In the genomic region with DNA sequence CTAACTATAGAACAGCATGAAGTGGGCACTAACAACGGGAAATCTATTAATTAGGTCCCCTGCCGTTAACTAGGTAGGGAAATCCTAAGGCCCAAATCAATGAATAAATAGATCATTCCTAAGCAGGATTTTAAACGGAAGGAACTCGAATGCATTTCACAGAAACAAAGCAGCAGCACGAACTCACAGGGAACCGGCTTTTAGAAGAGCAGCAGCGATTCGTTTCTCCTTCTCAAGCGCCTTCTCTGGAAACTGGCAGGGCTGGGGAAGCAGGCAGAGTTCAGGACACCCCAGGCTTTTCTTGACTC, we compare ENCODE assay signal across 2 cellular contexts.
TF ChIP-seq lines count a peak whose summit lies in the region.

No MANE protein-coding gene starts in this region.

TF ChIP-seq in HEK293, 187 proteins besides CTCF, POLR2A, EP300 and RAD21 (continued from another document and continues in another):
- TF ChIP-seq HOXD13 (CRISPR knock-in tag; IDR thresholded peaks at IDR 0.05; ENCODE audit: borderline replicate concordance) (no peak), ZNF2 (tag by site-specific recombination; IDR thresholded peaks at IDR 0.05) (no peak), HOXC10 (CRISPR knock-in tag; IDR thresholded peaks at IDR 0.05) (no peak), ZNF366 (tag by site-specific recombination; conservative IDR thresholded peaks at IDR 0.05) (0 out of 2 replicates have a peak, but pooled peaks have one; percentile 4), ZNF202 (tag by site-specific recombination; IDR thresholded peaks at IDR 0.05; ENCODE audit: borderline replicate concordance) (no peak), ZNF10 (tag by site-specific recombination; IDR thresholded peaks at IDR 0.05) (no peak), GFI1B (tag by site-specific recombination; IDR thresholded peaks at IDR 0.05) (0 out of 2 replicates have a peak, but pooled peaks have one; percentile 1), ZNF354C (tag by site-specific recombination; IDR thresholded peaks at IDR 0.05; ENCODE audit: borderline replicate concordance, low read depth) (no peak), ZNF423 (tag by site-specific recombination; IDR thresholded peaks at IDR 0.05) (no peak), ZNF677 (tag by site-specific recombination; IDR thresholded peaks at IDR 0.05) (no peak), PATZ1 (tag by site-specific recombination; IDR thresholded peaks at IDR 0.05) (no peak; the same call in 1 of the 2 replicates), SALL2 (tag by site-specific recombination; IDR thresholded peaks at IDR 0.05; ENCODE audit: borderline replicate concordance) (no peak), KLF10 (tag by site-specific recombination; IDR thresholded peaks at IDR 0.05) (no peak), ZBTB6 (tag by site-specific recombination; IDR thresholded peaks at IDR 0.05) (0 out of 2 replicates have a peak, but pooled peaks have one; percentile 57), ZNF280D (tag by site-specific recombination; IDR thresholded peaks at IDR 0.05) (no peak)
- TF ChIP-seq, protein P1, sequence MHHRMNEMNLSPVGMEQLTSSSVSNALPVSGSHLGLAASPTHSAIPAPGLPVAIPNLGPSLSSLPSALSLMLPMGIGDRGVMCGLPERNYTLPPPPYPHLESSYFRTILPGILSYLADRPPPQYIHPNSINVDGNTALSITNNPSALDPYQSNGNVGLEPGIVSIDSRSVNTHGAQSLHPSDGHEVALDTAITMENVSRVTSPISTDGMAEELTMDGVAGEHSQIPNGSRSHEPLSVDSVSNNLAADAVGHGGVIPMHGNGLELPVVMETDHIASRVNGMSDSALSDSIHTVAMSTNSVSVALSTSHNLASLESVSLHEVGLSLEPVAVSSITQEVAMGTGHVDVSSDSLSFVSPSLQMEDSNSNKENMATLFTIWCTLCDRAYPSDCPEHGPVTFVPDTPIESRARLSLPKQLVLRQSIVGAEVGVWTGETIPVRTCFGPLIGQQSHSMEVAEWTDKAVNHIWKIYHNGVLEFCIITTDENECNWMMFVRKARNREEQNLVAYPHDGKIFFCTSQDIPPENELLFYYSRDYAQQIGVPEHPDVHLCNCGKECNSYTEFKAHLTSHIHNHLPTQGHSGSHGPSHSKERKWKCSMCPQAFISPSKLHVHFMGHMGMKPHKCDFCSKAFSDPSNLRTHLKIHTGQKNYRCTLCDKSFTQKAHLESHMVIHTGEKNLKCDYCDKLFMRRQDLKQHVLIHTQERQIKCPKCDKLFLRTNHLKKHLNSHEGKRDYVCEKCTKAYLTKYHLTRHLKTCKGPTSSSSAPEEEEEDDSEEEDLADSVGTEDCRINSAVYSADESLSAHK (tag by site-specific recombination; IDR thresholded peaks at IDR 0.05) = no peak
- TF ChIP-seq, protein P2, sequence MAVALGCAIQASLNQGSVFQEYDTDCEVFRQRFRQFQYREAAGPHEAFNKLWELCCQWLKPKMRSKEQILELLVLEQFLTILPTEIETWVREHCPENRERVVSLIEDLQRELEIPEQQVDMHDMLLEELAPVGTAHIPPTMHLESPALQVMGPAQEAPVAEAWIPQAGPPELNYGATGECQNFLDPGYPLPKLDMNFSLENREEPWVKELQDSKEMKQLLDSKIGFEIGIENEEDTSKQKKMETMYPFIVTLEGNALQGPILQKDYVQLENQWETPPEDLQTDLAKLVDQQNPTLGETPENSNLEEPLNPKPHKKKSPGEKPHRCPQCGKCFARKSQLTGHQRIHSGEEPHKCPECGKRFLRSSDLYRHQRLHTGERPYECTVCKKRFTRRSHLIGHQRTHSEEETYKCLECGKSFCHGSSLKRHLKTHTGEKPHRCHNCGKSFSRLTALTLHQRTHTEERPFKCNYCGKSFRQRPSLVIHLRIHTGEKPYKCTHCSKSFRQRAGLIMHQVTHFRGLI (tag by site-specific recombination; IDR thresholded peaks at IDR 0.05) = no peak

TF ChIP-seq in endothelial cell of umbilical vein, 7 proteins besides CTCF, POLR2A, EP300 and RAD21 (continued from another document):
- TF ChIP-seq GATA2 (IDR thresholded peaks at IDR 0.05; ENCODE audit: insufficient read depth, insufficient read length, low read depth, low read length) = no peak
- TF ChIP-seq, protein P3, sequence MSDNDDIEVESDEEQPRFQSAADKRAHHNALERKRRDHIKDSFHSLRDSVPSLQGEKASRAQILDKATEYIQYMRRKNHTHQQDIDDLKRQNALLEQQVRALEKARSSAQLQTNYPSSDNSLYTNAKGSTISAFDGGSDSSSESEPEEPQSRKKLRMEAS (IDR thresholded peaks at IDR 0.05; ENCODE audit: insufficient read depth, insufficient read length) = no peak
- no peak for TF ChIP-seq FOS (IDR thresholded peaks at IDR 0.05; ENCODE audit: borderline replicate concordance, insufficient read depth, low read length)
- TF ChIP-seq EZH2 (IDR thresholded peaks at IDR 0.05; ENCODE audit: borderline replicate concordance, low read depth, low read length, severe bottlenecking) = no peak
- TF ChIP-seq MYC (IDR thresholded peaks at IDR 0.05; ENCODE audit: low read depth, low read length) = no peak
